ENCODE assay signal across 25 cellular contexts in the genomic region with DNA sequence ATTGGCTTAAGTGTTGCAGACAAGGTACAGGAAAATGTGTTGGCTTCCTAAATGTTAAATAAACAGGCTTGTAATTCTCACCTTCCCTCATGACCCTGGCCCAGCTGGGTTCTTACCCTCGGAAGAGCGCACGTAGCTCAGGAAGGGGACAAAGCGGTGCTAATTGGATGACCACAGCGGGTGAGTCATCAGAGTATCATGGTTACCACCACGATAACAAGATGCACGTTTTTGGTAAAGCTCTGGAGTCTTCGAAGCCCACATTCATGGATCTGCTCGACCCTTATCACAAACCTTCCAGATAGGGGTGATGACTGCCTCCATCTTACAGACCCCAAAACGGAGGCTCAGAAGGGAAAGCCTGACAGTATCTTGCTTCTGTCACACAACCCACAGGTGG. TPM values are rescaled to one million over a fixed set of nuclear protein-coding genes. Genes with fewer than 3 reads are reported as not detected.
A peak's percentile ranks its signal among the peaks of the same experiment; 100 is the strongest.
DNase-seq lines count a peak whose midpoint lies in the region; TF ChIP-seq lines count a peak whose summit lies in the region.
"Had no signal": no experiment of that assay in that cellular context is flagged by ENCODE, and none has a peak within 500 bp of the region (broad histone marks: within the 10 kb centered on the region; RNA-seq: fewer than 3 reads in every experiment).

No MANE protein-coding gene starts in this region.

- H3K36me3 ChIP-seq in brain microvascular endothelial cell (replicated peaks): no peaks in the 10 kb centered on the region
- H3K36me3 ChIP-seq in mesenchymal stem cell (ENCODE audit: control insufficient read depth in 1 of 2, insufficient read depth in 2 of 2, low read depth in 1 of 2, low read length in 2 of 2): no peaks in the 10 kb centered on the region
- no peaks in the 10 kb centered on the region for H3K36me3 ChIP-seq in right atrium auricular region
- H3K36me3 ChIP-seq: esophagus squamous epithelium had no signal

- H2BK15ac ChIP-seq in mesenchymal stem cell (ENCODE audit: low read depth, poor library complexity, severe bottlenecking): no peak overlapping the region

- peaks cover 12% of the 10 kb centered on the region for H3K27me3 Mint-ChIP-seq in activated CD4-positive, alpha-beta T cell treated with anti-CD3 and anti-CD28 coated beads, Interleukin-2, amount 10 ng/mL, durations not matched to agents 7 days and 5 days

- H2BK120ac ChIP-seq in mesenchymal stem cell (ENCODE audit: low read depth, low read length): no peak overlapping the region

- no peak overlapping the region for H3K9ac ChIP-seq in mesenchymal stem cell (ENCODE audit: low read length)

- TF ChIP-seq CTCF in brain microvascular endothelial cell (IDR thresholded peaks at IDR 0.05; ENCODE audit: low read depth, low read length, missing control alignments) (no peak), right atrium auricular region (IDR thresholded peaks at IDR 0.05) (no peak)

- H3K4me1 ChIP-seq in mesenchymal stem cell (ENCODE audit: control insufficient read depth, insufficient read depth, low read depth, low read length): peaks cover 2% of the 10 kb centered on the region
- no peaks in the 10 kb centered on the region for H3K4me1 ChIP-seq in right atrium auricular region

- no peak overlapping the region for H3K4ac ChIP-seq in mesenchymal stem cell (ENCODE audit: low read depth in 1 of 2, low read length in 2 of 2)

- H3K9me3 Mint-ChIP-seq in activated CD4-positive, alpha-beta T cell treated with anti-CD3 and anti-CD28 coated beads, Interleukin-2, amount 10 ng/mL, durations not matched to agents 7 days and 5 days: peaks cover 18% of the 10 kb centered on the region

- DNase-seq in EH (ENCODE audit: low read depth): peak; percentile 35
- DNase-seq in M059J (ENCODE audit: low read depth): peak; percentile 75
- DNase-seq in brain microvascular endothelial cell: peak; percentile 32
- peak; percentile 10 for DNase-seq in mesenchymal stem cell
- DNase-seq in activated CD4-positive, alpha-beta T cell treated with anti-CD3 and anti-CD28 coated beads, Interleukin-2, amount 10 ng/mL, durations not matched to agents 7 days and 5 days: no peak
- no peak for DNase-seq in NCI-H1930 (lab: John Stamatoyannopoulos, UW)
- no peak for DNase-seq in right atrium auricular region (ENCODE audit: low spot score)
- DNase-seq: activated B cell treated with CpG ODN at 0.5 μM for 24 hours; activated CD8-positive, alpha-beta memory T cell treated with anti-CD3 and anti-CD28 coated beads for 24 hours; activated naive CD4-positive, alpha-beta T cell treated with Interleukin-2 at 50 U/mL for 16 hours; activated T-cell treated with anti-CD3 and anti-CD28 coated beads, Interleukin-2, amount 50 U/mL, for 4 hours; AML-193; CD8-positive, alpha-beta memory T cell; DMS79 treated with DMSO at 0.1 percent for 48 hours; effector CD4-positive, alpha-beta T cell; esophagus squamous epithelium; left ventricle myocardium superior; MV-4-11; NCI-H2029 treated with DMSO at 0.1 percent for 48 hours; NCI-H345; stimulated activated CD4-positive, alpha-beta T cell treated with anti-CD3 and anti-CD28 coated beads, Interleukin-1b, Interleukin-23, amount 100 ng/mL, for 48 hours; stimulated activated naive B cell treated with anti-CD40 and anti-IgM and Interleukin-4, amounts not matched to agents 10 μg/mL and 1 μg/mL and 100 μg/mL, for 72 hours; T-helper 9 cell had no signal

- in situ Hi-C loops in brain microvascular endothelial cell (cut with HindIII; ENCODE audit: low pct_ligation_motif_present, low sequenced_read_pairs): no loop called here

- POLR2A ChIA-PET in activated CD4-positive, alpha-beta T cell treated with anti-CD3 and anti-CD28 coated beads, Interleukin-2, amount 10 ng/mL, durations not matched to agents 7 days and 5 days (lab: Charles Lee): no interaction called here

- no peaks in the 10 kb centered on the region for H3K79me1 ChIP-seq in mesenchymal stem cell (replicated peaks; ENCODE audit: low read length, poor library complexity, severe bottlenecking)

- no peak overlapping the region for H3K14ac ChIP-seq in mesenchymal stem cell (ENCODE audit: low read length in 2 of 2)

- CTCF ChIA-PET in activated CD4-positive, alpha-beta T cell treated with anti-CD3 and anti-CD28 coated beads, Interleukin-2, amount 10 ng/mL, durations not matched to agents 7 days and 5 days (lab: Charles Lee): interaction anchor here (1.0 to 1.6 kb wide), 4 partner anchors 42 to 358 kb away, joined by 3 to 5 read pairs (median 4); a partner anchor contains a TSS

- H2AFZ ChIP-seq in mesenchymal stem cell (ENCODE audit: low read depth, low read length): no peak overlapping the region

- no peak overlapping the region for H3K27ac Mint-ChIP-seq in activated CD4-positive, alpha-beta T cell treated with anti-CD3 and anti-CD28 coated beads, Interleukin-2, amount 10 ng/mL, durations not matched to agents 7 days and 5 days
- H3K27ac Mint-ChIP-seq: activated B cell treated with CpG ODN at 0.5 μM for 24 hours; CD8-positive, alpha-beta memory T cell; progenitor cell of endocrine pancreas had no signal

- no peaks in the 10 kb centered on the region for H3K27me3 ChIP-seq in brain microvascular endothelial cell (replicated peaks)
- H3K27me3 ChIP-seq in mesenchymal stem cell (ENCODE audit: control insufficient read depth in 1 of 2, insufficient read depth in 1 of 2, low read length in 2 of 2): peaks cover 0 to 3% of the 10 kb centered on the region in 2 experiments
- no peaks in the 10 kb centered on the region for H3K27me3 ChIP-seq in right atrium auricular region

- no peak overlapping the region for H4K8ac ChIP-seq in mesenchymal stem cell (ENCODE audit: low read length)

- H3K4me2 ChIP-seq in mesenchymal stem cell (ENCODE audit: low read length, poor library complexity, severe bottlenecking): no peak overlapping the region

- H3K9me3 ChIP-seq in mesenchymal stem cell (ENCODE audit: control insufficient read depth, low read length): peaks cover 42% of the 10 kb centered on the region
- peaks cover 0 to 43% of the 10 kb centered on the region in 2 donors for H3K9me3 ChIP-seq in right atrium auricular region

- H2BK12ac ChIP-seq in mesenchymal stem cell (ENCODE audit: low read length in 2 of 2): no peak overlapping the region

- H3K23ac ChIP-seq in mesenchymal stem cell (ENCODE audit: low read length in 2 of 2): no peak overlapping the region

- no peak overlapping the region for H4K91ac ChIP-seq in mesenchymal stem cell (ENCODE audit: low read length)

- H3K18ac ChIP-seq in mesenchymal stem cell (ENCODE audit: low read depth in 1 of 2, low read length in 2 of 2): no peak overlapping the region

- no peak overlapping the region for H3K4me3 Mint-ChIP-seq in activated CD4-positive, alpha-beta T cell treated with anti-CD3 and anti-CD28 coated beads, Interleukin-2, amount 10 ng/mL, durations not matched to agents 7 days and 5 days
- H3K4me3 Mint-ChIP-seq: activated B cell treated with CpG ODN at 0.5 μM for 24 hours; activated T-cell treated with anti-CD3 and anti-CD28 coated beads, Interleukin-2, amount 50 U/mL, for 4 hours; CD8-positive, alpha-beta memory T cell; neural crest cell; stimulated activated naive B cell treated with anti-CD40 and anti-IgM and Interleukin-4, amounts not matched to agents 10 μg/mL and 1 μg/mL and 100 μg/mL, for 72 hours had no signal

- H3K36me3 Mint-ChIP-seq in activated CD4-positive, alpha-beta T cell treated with anti-CD3 and anti-CD28 coated beads, Interleukin-2, amount 10 ng/mL, durations not matched to agents 7 days and 5 days (ENCODE audit: low read depth): peaks cover 6% of the 10 kb centered on the region

- peaks cover 2% of the 10 kb centered on the region for H3K4me1 Mint-ChIP-seq in activated CD4-positive, alpha-beta T cell treated with anti-CD3 and anti-CD28 coated beads, Interleukin-2, amount 10 ng/mL, durations not matched to agents 7 days and 5 days
- H3K4me1 Mint-ChIP-seq: activated B cell treated with CpG ODN at 0.5 μM for 24 hours; stimulated activated naive B cell treated with anti-CD40 and anti-IgM and Interleukin-4, amounts not matched to agents 10 μg/mL and 1 μg/mL and 100 μg/mL, for 72 hours had no signal

- H3K27ac ChIP-seq in brain microvascular endothelial cell (no peak overlapping the region), mesenchymal stem cell (ENCODE audit: low read length, poor library complexity, severe bottlenecking) (no peak overlapping the region), right atrium auricular region (no peak overlapping the region)
- H3K27ac ChIP-seq: esophagus squamous epithelium had no signal

- 40% methylated on average over 10 of the region's 10 CpGs for WGBS in mesenchymal stem cell

- no peak overlapping the region for H2BK5ac ChIP-seq in mesenchymal stem cell (ENCODE audit: low read depth, low read length, poor library complexity, severe bottlenecking)

- H3K4me3 ChIP-seq in brain microvascular endothelial cell (ENCODE audit: low read depth, low read length) (no peak overlapping the region), mesenchymal stem cell (ENCODE audit: insufficient read depth in 1 of 2, low read depth in 1 of 2, low read length in 2 of 2) (no peak overlapping the region), right atrium auricular region (no peak overlapping the region)
- H3K4me3 ChIP-seq: esophagus squamous epithelium had no signal

- H2AK5ac ChIP-seq in mesenchymal stem cell (ENCODE audit: low read length, severe bottlenecking): no peak overlapping the region

RNA-seq across cellular contexts. Expression of a gene that starts 32.8 kb away (rescaled TPM):
- 14.2 and 24.2 TPM in 2 replicates for total RNA-seq in M059J (2014; rRNA removed; shearing (Covaris generic))
- 0.17 TPM for polyA plus RNA-seq in mesenchymal stem cell (2013, experiment 1 of 2)
- polyA plus RNA-seq in mesenchymal stem cell (2013, experiment 2 of 2): 0.16 TPM
- not detected for total RNA-seq in activated CD4-positive, alpha-beta T cell treated with anti-CD3 and anti-CD28 coated beads, Interleukin-2, amount 10 ng/mL, durations not matched to agents 7 days and 5 days
- total RNA-seq in right atrium auricular region: 1 to 10 TPM in 1 of 2 donors, under 1 TPM in 1; 0.89 to 1.5 TPM
- total RNA-seq: activated B cell treated with CpG ODN at 0.5 μM for 24 hours; activated T-cell treated with anti-CD3 and anti-CD28 coated beads, Interleukin-2, amount 50 U/mL, for 4 hours; CD8-positive, alpha-beta memory T cell; neural crest cell; progenitor cell of endocrine pancreas had no signal
- polyA plus RNA-seq: CD8-positive, alpha-beta memory T cell had no signal

Comparison
In these comparisons a context has a peak if more than half of its experiments do, and no peak if none do; other contexts are left out.
1. DNase-seq: peak in EH (single experiment), M059J (single experiment), brain microvascular endothelial cell (single experiment) and mesenchymal stem cell (single experiment); none in activated CD4-positive, alpha-beta T cell treated with anti-CD3 and anti-CD28 coated beads, Interleukin-2, amount 10 ng/mL, durations not matched to agents 7 days and 5 days (single experiment), NCI-H1930 (0 of 2) and right atrium auricular region (single experiment).